ENCODE assay signal across 23 cellular contexts in the genomic region with DNA sequence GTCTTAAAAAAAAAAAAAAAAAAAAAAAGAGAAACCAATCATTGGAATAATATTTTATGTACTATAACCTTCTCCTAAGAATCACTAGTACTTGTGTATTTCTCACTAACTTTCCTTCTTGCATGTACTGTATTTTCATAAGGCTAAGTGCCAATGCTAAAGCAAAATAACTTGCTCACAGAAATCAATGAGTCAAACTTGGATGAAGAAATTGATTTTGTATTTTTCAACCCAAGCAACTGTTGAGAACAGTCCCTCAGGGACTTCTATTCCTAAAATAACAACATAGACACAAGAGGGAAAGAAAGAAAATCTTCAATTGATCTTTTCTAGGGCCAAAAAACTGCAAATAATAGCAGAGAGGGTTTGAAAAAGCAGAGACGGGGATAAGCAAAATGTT.
"Had no signal": no experiment of that assay in that cellular context is flagged by ENCODE, and none has a peak within 500 bp of the region (broad histone marks: within the 10 kb centered on the region; RNA-seq: fewer than 3 reads in every experiment).

No MANE protein-coding gene starts in this region.

- H3K27me3 Mint-ChIP-seq: activated CD4-positive, alpha-beta memory T cell treated with anti-CD3 and anti-CD28 coated beads, Interleukin-2, amount 10 ng/mL, durations not matched to agents 7 days and 5 days; activated CD8-positive, alpha-beta memory T cell treated with anti-CD3 and anti-CD28 coated beads, Interleukin-2, amount 10 ng/mL, durations not matched to agents 7 days and 5 days; activated naive CD4-positive, alpha-beta T cell treated with anti-CD3 and anti-CD28 coated beads, Interleukin-2, amount 10 ng/mL, durations not matched to agents 7 days and 5 days; activated naive CD8-positive, alpha-beta T cell treated with anti-CD3 and anti-CD28 coated beads, Interleukin-2, amount 50 U/mL, for 24 hours; dendritic cell treated with granulocyte-macrophage colony-stimulating factor and Interleukin-4, amounts not matched to agents 40 ng/mL and 50 ng/mL, for 4 days; stimulated activated naive CD8-positive, alpha-beta T cell treated with anti-CD3 and anti-CD28 coated beads, Interleukin-15, amount 100 ng/mL, for 72 hours had no signal

- H3K36me3 Mint-ChIP-seq: activated CD8-positive, alpha-beta memory T cell treated with anti-CD3 and anti-CD28 coated beads, Interleukin-2, amount 10 ng/mL, durations not matched to agents 7 days and 5 days; activated naive CD4-positive, alpha-beta T cell treated with anti-CD3 and anti-CD28 coated beads, Interleukin-2, amount 10 ng/mL, durations not matched to agents 7 days and 5 days had no signal

- H3K9me3 Mint-ChIP-seq: activated CD4-positive, alpha-beta memory T cell treated with anti-CD3 and anti-CD28 coated beads, Interleukin-2, amount 10 ng/mL, durations not matched to agents 7 days and 5 days; activated naive CD4-positive, alpha-beta T cell treated with anti-CD3 and anti-CD28 coated beads, Interleukin-2, amount 10 ng/mL, durations not matched to agents 7 days and 5 days; activated naive CD8-positive, alpha-beta T cell treated with anti-CD3 and anti-CD28 coated beads, Interleukin-2, amount 50 U/mL, for 24 hours; dendritic cell treated with granulocyte-macrophage colony-stimulating factor and Interleukin-4, amounts not matched to agents 40 ng/mL and 50 ng/mL, for 4 days; nephron; stimulated activated naive CD8-positive, alpha-beta T cell treated with anti-CD3 and anti-CD28 coated beads, Interleukin-15, amount 100 ng/mL, for 72 hours had no signal

- H3K4me3 Mint-ChIP-seq: activated CD4-positive, alpha-beta memory T cell treated with anti-CD3 and anti-CD28 coated beads, Interleukin-2, amount 10 ng/mL, durations not matched to agents 7 days and 5 days; activated CD8-positive, alpha-beta memory T cell treated with anti-CD3 and anti-CD28 coated beads, Interleukin-2, amount 10 ng/mL, durations not matched to agents 7 days and 5 days; activated naive CD4-positive, alpha-beta T cell treated with anti-CD3 and anti-CD28 coated beads, Interleukin-2, amount 10 ng/mL, durations not matched to agents 7 days and 5 days; activated naive CD8-positive, alpha-beta T cell treated with anti-CD3 and anti-CD28 coated beads, Interleukin-2, amount 50 U/mL, for 24 hours; dendritic cell treated with granulocyte-macrophage colony-stimulating factor and Interleukin-4, amounts not matched to agents 40 ng/mL and 50 ng/mL, for 4 days; nephron; stimulated activated naive CD8-positive, alpha-beta T cell treated with anti-CD3 and anti-CD28 coated beads, Interleukin-15, amount 100 ng/mL, for 72 hours had no signal

- H3K4me3 ChIP-seq: esophagus muscularis mucosa, heart right ventricle, left lung, transverse colon, uterus had no signal

- H3K9me3 ChIP-seq: esophagus muscularis mucosa, heart right ventricle, left lung, transverse colon, uterus had no signal

- DNase-seq: activated CD4-positive, alpha-beta memory T cell treated with anti-CD3 and anti-CD28 coated beads, Interleukin-2, amount 10 ng/mL, durations not matched to agents 7 days and 5 days; activated CD4-positive, alpha-beta T cell treated with anti-CD3 and anti-CD28 coated beads for 48 hours; activated CD4-positive, CD25-positive, alpha-beta regulatory T cell; activated CD8-positive, alpha-beta memory T cell treated with anti-CD3 and anti-CD28 coated beads, Interleukin-2, amount 10 ng/mL, durations not matched to agents 7 days and 5 days; activated effector memory CD4-positive, alpha-beta T cell treated with Interleukin-2 at 50 U/mL for 16 hours; activated naive CD4-positive, alpha-beta T cell treated with anti-CD3 and anti-CD28 coated beads, Interleukin-2, amount 10 ng/mL, durations not matched to agents 7 days and 5 days; activated naive CD8-positive, alpha-beta T cell treated with anti-CD3 and anti-CD28 coated beads, Interleukin-2, amount 50 U/mL, for 24 hours; activated T-cell treated with anti-CD3 and anti-CD28 coated beads, Interleukin-2, amount 50 U/mL, for 1 hour; aorta; effector memory CD4-positive, alpha-beta T cell; heart right ventricle; left lung; midbrain; posterior cingulate gyrus; retina; stimulated activated naive CD8-positive, alpha-beta T cell treated with anti-CD3 and anti-CD28 coated beads, Interleukin-15, amount 100 ng/mL, for 72 hours; T-helper 1 cell; T1000; transverse colon; uterus had no signal

- H3K27ac ChIP-seq: left lung, transverse colon, uterus had no signal

- H3K4me1 ChIP-seq: left lung, transverse colon, uterus had no signal

- H3K27me3 ChIP-seq: esophagus muscularis mucosa, heart right ventricle, left lung, transverse colon, uterus had no signal

- H3K36me3 ChIP-seq: left lung, transverse colon, uterus had no signal

- H3K27ac Mint-ChIP-seq: activated CD4-positive, alpha-beta memory T cell treated with anti-CD3 and anti-CD28 coated beads, Interleukin-2, amount 10 ng/mL, durations not matched to agents 7 days and 5 days; activated CD8-positive, alpha-beta memory T cell treated with anti-CD3 and anti-CD28 coated beads, Interleukin-2, amount 10 ng/mL, durations not matched to agents 7 days and 5 days; activated naive CD4-positive, alpha-beta T cell treated with anti-CD3 and anti-CD28 coated beads, Interleukin-2, amount 10 ng/mL, durations not matched to agents 7 days and 5 days; activated naive CD8-positive, alpha-beta T cell treated with anti-CD3 and anti-CD28 coated beads, Interleukin-2, amount 50 U/mL, for 24 hours; dendritic cell treated with granulocyte-macrophage colony-stimulating factor and Interleukin-4, amounts not matched to agents 40 ng/mL and 50 ng/mL, for 4 days; nephron had no signal
